In the genomic region with DNA sequence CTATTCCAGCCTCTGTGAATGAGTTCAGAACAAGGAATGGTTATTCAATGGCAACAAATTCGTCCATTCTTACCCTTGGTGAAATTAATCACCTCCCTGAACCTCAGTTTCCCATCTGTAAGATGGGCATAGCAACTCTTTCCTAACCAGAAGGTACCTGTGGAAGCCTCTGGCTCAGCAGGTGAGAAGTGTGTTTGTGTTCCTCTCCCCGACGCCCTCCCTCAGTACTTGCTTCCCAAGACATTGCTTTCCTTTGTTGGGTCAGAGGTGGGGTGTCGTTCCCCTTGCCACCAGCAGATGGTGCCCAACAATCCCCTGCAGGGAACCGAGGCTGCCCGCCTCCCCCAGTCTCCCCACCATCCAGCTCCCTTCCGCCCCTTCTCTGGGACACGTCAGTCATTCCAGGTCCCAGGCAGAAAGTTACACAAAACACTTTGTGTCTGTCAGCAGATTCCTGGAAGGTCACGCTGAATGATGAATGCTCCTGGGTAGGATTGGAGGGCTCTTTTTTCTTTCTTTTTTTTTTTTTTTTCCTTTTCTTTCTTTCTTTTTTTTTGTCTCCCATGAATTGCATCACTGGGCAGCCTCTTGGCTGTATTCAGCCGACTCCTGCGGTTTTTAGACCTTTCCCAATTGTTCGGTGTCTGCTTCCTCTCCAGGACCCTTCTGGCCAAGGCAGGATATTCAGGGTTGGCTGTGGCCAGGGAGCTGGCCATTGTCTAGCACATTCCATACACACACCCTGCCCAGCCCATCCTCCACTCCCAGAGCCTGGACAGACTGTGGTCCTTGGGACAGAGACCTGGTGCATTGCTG, we compare ENCODE assay signal across 8 cellular contexts.
A peak's percentile ranks its signal among the peaks of the same experiment; 100 is the strongest.
DNase-seq lines count a peak whose midpoint lies in the region; ATAC-seq and TF ChIP-seq lines count a peak whose summit lies in the region.

No MANE protein-coding gene starts in this region.

- peak overlapping the region; percentile 2 for H3K4me3 ChIP-seq in CD8-positive, alpha-beta memory T cell (ENCODE audit: low read length)
- no peak overlapping the region for H3K4me3 ChIP-seq in astrocyte of the cerebellum (ENCODE audit: low read depth, low read length)
- peak overlapping the region in 1 of 3 donors; percentile 31 for H3K4me3 ChIP-seq in skeletal muscle tissue (ENCODE audit: low read length in 3 of 3)

- peak; percentile 79 for ATAC-seq in T-helper 17 cell

- H3K27ac ChIP-seq in CD8-positive, alpha-beta memory T cell (ENCODE audit: low read depth, low read length): no peak overlapping the region
- peak overlapping the region; percentile 11 for H3K27ac ChIP-seq in skeletal muscle tissue (ENCODE audit: low read depth, low read length)

- H3K4me1 Mint-ChIP-seq in CD8-positive, alpha-beta memory T cell: peaks cover 5 to 21% (median 11%) of the 10 kb centered on the region in 3 donors
- H3K4me1 Mint-ChIP-seq in T-helper 17 cell: peaks cover 28% of the 10 kb centered on the region

- no peaks in the 10 kb centered on the region for H3K9me3 ChIP-seq in CD8-positive, alpha-beta memory T cell (ENCODE audit: low read length)
- H3K9me3 ChIP-seq in T-helper 17 cell (ENCODE audit: control insufficient read depth, low read length, poor library complexity, severe bottlenecking) (no peaks in the 10 kb centered on the region), skeletal muscle tissue (ENCODE audit: control insufficient read depth in 3 of 3, low read length in 3 of 3) (no peaks in the 10 kb centered on the region)

- in situ Hi-C loops in astrocyte of the cerebellum (cut with HindIII; ENCODE audit: low sequenced_read_pairs): loop anchor here (10.0 to 25.0 kb wide), 4 partner anchors 299 to 1149 kb away; no protein-coding TSS in a partner anchor

- H3K4me3 Mint-ChIP-seq in CD8-positive, alpha-beta memory T cell: peak overlapping the region; percentile 28 to 72 (median 44)
- peak overlapping the region; percentile 82 for H3K4me3 Mint-ChIP-seq in T-helper 17 cell

- H3K27me3 ChIP-seq in CD8-positive, alpha-beta memory T cell (ENCODE audit: insufficient read depth, low read length, poor library complexity, severe bottlenecking): no peaks in the 10 kb centered on the region
- no peaks in the 10 kb centered on the region for H3K27me3 ChIP-seq in skeletal muscle tissue (ENCODE audit: control insufficient read depth in 3 of 3, insufficient read depth in 3 of 3, low read length in 3 of 3)

- H3K27me3 Mint-ChIP-seq in CD8-positive, alpha-beta memory T cell: peaks cover 0 to 4% of the 10 kb centered on the region in 2 donors
- H3K27me3 Mint-ChIP-seq in T-helper 17 cell: no peaks in the 10 kb centered on the region

- H3K4me1 ChIP-seq in CD8-positive, alpha-beta memory T cell (ENCODE audit: insufficient read depth, low read length): peaks cover 7% of the 10 kb centered on the region
- peaks cover 3 to 8% (median 3%) of the 10 kb centered on the region in 3 donors for H3K4me1 ChIP-seq in skeletal muscle tissue (ENCODE audit: control insufficient read depth in 3 of 3, insufficient read depth in 3 of 3, low read length in 3 of 3)

- H3K36me3 Mint-ChIP-seq in CD8-positive, alpha-beta memory T cell: no peaks in the 10 kb centered on the region
- no peaks in the 10 kb centered on the region for H3K36me3 Mint-ChIP-seq in T-helper 17 cell (ENCODE audit: low read depth)

- H3K9me3 Mint-ChIP-seq in CD8-positive, alpha-beta memory T cell: peaks cover 0 to 1% (median 0%) of the 10 kb centered on the region in 5 donors

- POLR2A ChIA-PET in CD8-positive, alpha-beta memory T cell (lab: Charles Lee): interaction anchor here (0.6 kb wide), 1 partner anchor 567 kb away, joined by 3 read pairs; no protein-coding TSS in a partner anchor

- TF ChIP-seq CTCF in GM20000 (IDR thresholded peaks at IDR 0.05; ENCODE audit: extremely low read depth, missing control alignments) (peak; percentile 74), LNCAP (IDR thresholded peaks at IDR 0.05) (peak; percentile 82), astrocyte of the cerebellum (IDR thresholded peaks at IDR 0.05; ENCODE audit: low read depth, low read length, missing control alignments) (peak; percentile 98)

- CTCF ChIA-PET in CD8-positive, alpha-beta memory T cell (lab: Charles Lee): interaction anchor here (0.6 to 3.3 kb wide), 10 partner anchors 9 to 1143 kb away, joined by 3 to 26 read pairs (median 4); a partner anchor contains a TSS

- no peak overlapping the region for H3K27ac Mint-ChIP-seq in CD8-positive, alpha-beta memory T cell
- peak overlapping the region; percentile 83 for H3K27ac Mint-ChIP-seq in T-helper 17 cell

- peak; percentile 50 to 73 (median 57) for DNase-seq in CD8-positive, alpha-beta memory T cell
- DNase-seq in GM20000 (ENCODE audit: low spot score) (peak; percentile 82), T-helper 17 cell (peak; percentile 46 to 61 (median 54)), astrocyte of the cerebellum (ENCODE audit: low read depth) (peak; percentile 96), hypothalamus (lab: John Stamatoyannopoulos, UW) (peak in 47 of 51 donors; percentile 15 to 87 (median 64)), cerebellar nuclear complex (lab: John Stamatoyannopoulos, UW) (no peak)

- H3K9ac ChIP-seq in skeletal muscle tissue (ENCODE audit: low read depth in 1 of 3, low read length in 3 of 3): no peak overlapping the region

- no peaks in the 10 kb centered on the region for H3K36me3 ChIP-seq in CD8-positive, alpha-beta memory T cell (ENCODE audit: insufficient read depth, low read length)
- no peaks in the 10 kb centered on the region for H3K36me3 ChIP-seq in skeletal muscle tissue (ENCODE audit: control insufficient read depth in 3 of 3, insufficient read depth in 3 of 3, low read length in 3 of 3)

Comparison
In these comparisons a context has a peak if more than half of its experiments do, and no peak if none do; other contexts are left out.
1. DNase-seq: peak in CD8-positive, alpha-beta memory T cell (5 of 5), GM20000 (single experiment), T-helper 17 cell (3 of 3), astrocyte of the cerebellum (single experiment) and hypothalamus (47 of 51); none in cerebellar nuclear complex (0 of 2).
2. Peak in every context shown above with its lines, with median percentiles within 50 percentile points of each other: CTCF ChIP-seq.